26 cellular contexts compared by ENCODE assay signal in genomic region chr12:47415054-47415453, GRCh38.
DNase-seq lines count a peak whose midpoint lies in the region; ATAC-seq, FAIRE-seq and TF ChIP-seq lines count a peak whose summit lies in the region.
"Had no signal": no experiment of that assay in that cellular context is flagged by ENCODE, and none has a peak within 500 bp of the region (broad histone marks: within the 10 kb centered on the region; RNA-seq: fewer than 3 reads in every experiment).

No MANE protein-coding gene starts in this region.

- no peaks in the 10 kb centered on the region for H3K27me3 ChIP-seq in astrocyte (ENCODE audit: insufficient read depth, low read length)
- no peaks in the 10 kb centered on the region for H3K27me3 ChIP-seq in Peyer's patch
- H3K27me3 ChIP-seq: body of pancreas, spleen, suprapubic skin had no signal

- H2AFZ ChIP-seq in astrocyte (ENCODE audit: low read depth, low read length) = no peak overlapping the region

- no peak for FAIRE-seq in astrocyte (lab: Jason Lieb, UNC)
- FAIRE-seq: K562 had no signal

- peak in 2 of 3 donors; percentile 11 to 16 for ATAC-seq in natural killer cell
- no peak for ATAC-seq in natural killer cell treated with Interleukin-12 subunit alpha and Interleukin-12 subunit beta and Interleukin-15 and Interleukin-18, amount 100 ng/mL, for 72 hours
- ATAC-seq in HG02852 (IDR thresholded peaks at IDR 0.05; ENCODE audit: unreplicated experiment) = no peak
- ATAC-seq in GM21825 (IDR thresholded peaks at IDR 0.05; ENCODE audit: unreplicated experiment) = no peak
- ATAC-seq: body of pancreas, K562, left lobe of liver, right cardiac atrium had no signal

- no peak overlapping the region for H3K4me2 ChIP-seq in astrocyte (ENCODE audit: low read length)

- intact Hi-C loops in natural killer cell (cut with micrococcal nuclease) = no loop called here

- no peak for TF ChIP-seq POLR2A in Peyer's patch (IDR thresholded peaks at IDR 0.05)

- no peaks in the 10 kb centered on the region for H3K79me2 ChIP-seq in astrocyte (ENCODE audit: insufficient read depth, low read length)

- H3K36me3 ChIP-seq in astrocyte (ENCODE audit: insufficient read depth, low read length) (no peaks in the 10 kb centered on the region), Peyer's patch (no peaks in the 10 kb centered on the region)
- H3K36me3 ChIP-seq: spleen, suprapubic skin had no signal

- H3K27ac Mint-ChIP-seq in natural killer cell (peak overlapping the region; percentile 29 to 70), astrocyte (ENCODE audit: unreplicated experiment) (no peak overlapping the region)
- peak overlapping the region in 1 of 2 donors; percentile 21 for H3K27ac Mint-ChIP-seq in natural killer cell treated with Interleukin-12 subunit alpha and Interleukin-12 subunit beta and Interleukin-15 and Interleukin-18, amount 100 ng/mL, for 72 hours
- H3K27ac Mint-ChIP-seq: CD14-positive monocyte; T-helper 1 cell treated with Interleukin-12 subunit alpha and Interleukin-12 subunit beta and Interleukin-4 antibody, amounts not matched to agents 30 μg/mL and 1 μg/mL, for 36 hours had no signal

- no peaks in the 10 kb centered on the region for H3K9me3 Mint-ChIP-seq in natural killer cell
- H3K9me3 Mint-ChIP-seq in natural killer cell treated with Interleukin-12 subunit alpha and Interleukin-12 subunit beta and Interleukin-15 and Interleukin-18, amount 100 ng/mL, for 72 hours = no peaks in the 10 kb centered on the region
- H3K9me3 Mint-ChIP-seq in astrocyte (ENCODE audit: unreplicated experiment) = peaks cover 1% of the 10 kb centered on the region
- H3K9me3 Mint-ChIP-seq: T-helper 1 cell treated with Interleukin-12 subunit alpha and Interleukin-12 subunit beta and Interleukin-4 antibody, amounts not matched to agents 30 μg/mL and 1 μg/mL, for 36 hours had no signal

- H3K27me3 Mint-ChIP-seq in natural killer cell (ENCODE audit: low read depth in 2 of 2) (no peaks in the 10 kb centered on the region), astrocyte (ENCODE audit: low read depth, unreplicated experiment) (peaks cover 7% of the 10 kb centered on the region)
- no peaks in the 10 kb centered on the region for H3K27me3 Mint-ChIP-seq in natural killer cell treated with Interleukin-12 subunit alpha and Interleukin-12 subunit beta and Interleukin-15 and Interleukin-18, amount 100 ng/mL, for 72 hours

- H3K27ac ChIP-seq in astrocyte (ENCODE audit: low read depth, low read length) (no peak overlapping the region), Peyer's patch (no peak overlapping the region)
- H3K27ac ChIP-seq: 22Rv1, body of pancreas, RWPE1, spleen, suprapubic skin had no signal

- H3K4me1 Mint-ChIP-seq in natural killer cell (peaks cover 21 to 25% of the 10 kb centered on the region in 2 donors), astrocyte (ENCODE audit: low read depth, unreplicated experiment) (peaks cover 4% of the 10 kb centered on the region)
- peaks cover 23 to 36% of the 10 kb centered on the region in 2 donors for H3K4me1 Mint-ChIP-seq in natural killer cell treated with Interleukin-12 subunit alpha and Interleukin-12 subunit beta and Interleukin-15 and Interleukin-18, amount 100 ng/mL, for 72 hours (ENCODE audit: low read depth in 2 of 2)
- H3K4me1 Mint-ChIP-seq: CD14-positive monocyte had no signal

- H3K9me3 ChIP-seq in astrocyte (ENCODE audit: insufficient read depth, low read depth, low read length) (no peaks in the 10 kb centered on the region), Peyer's patch (no peaks in the 10 kb centered on the region)
- H3K9me3 ChIP-seq: body of pancreas, spleen, suprapubic skin had no signal

- H3K9ac ChIP-seq in astrocyte (ENCODE audit: low read length) = no peak overlapping the region

- no peaks in the 10 kb centered on the region for H3K36me3 Mint-ChIP-seq in natural killer cell
- H3K36me3 Mint-ChIP-seq in natural killer cell treated with Interleukin-12 subunit alpha and Interleukin-12 subunit beta and Interleukin-15 and Interleukin-18, amount 100 ng/mL, for 72 hours = no peaks in the 10 kb centered on the region
- no peaks in the 10 kb centered on the region for H3K36me3 Mint-ChIP-seq in astrocyte (ENCODE audit: low read depth, unreplicated experiment)
- H3K36me3 Mint-ChIP-seq: CD14-positive monocyte had no signal

- no peaks in the 10 kb centered on the region for H4K20me1 ChIP-seq in astrocyte (ENCODE audit: insufficient read depth, low read length)

- no peak for TF ChIP-seq CTCF in natural killer cell (IDR thresholded peaks at IDR 0.05)
- no peak for TF ChIP-seq CTCF in astrocyte (IDR thresholded peaks at IDR 0.05; ENCODE audit: insufficient read depth, low read depth, low read length)
- no peak for TF ChIP-seq CTCF in Peyer's patch (IDR thresholded peaks at IDR 0.05)

- H3K4me3 ChIP-seq in astrocyte (ENCODE audit: insufficient read depth, low read depth, low read length) = no peak overlapping the region
- no peak overlapping the region for H3K4me3 ChIP-seq in Peyer's patch
- H3K4me3 ChIP-seq: body of pancreas, K562, spleen, suprapubic skin had no signal

- no peaks in the 10 kb centered on the region for H3K4me1 ChIP-seq in astrocyte (ENCODE audit: insufficient read depth, low read length)
- H3K4me1 ChIP-seq in Peyer's patch = no peaks in the 10 kb centered on the region
- H3K4me1 ChIP-seq: body of pancreas, spleen had no signal

- DNase-seq in DMS 273 (lab: John Stamatoyannopoulos, UW; ENCODE audit: unreplicated experiment) (peak; percentile 4), DMS 273 treated with DMSO at 0.1 percent for 48 hours (lab: John Stamatoyannopoulos, UW) (no peak), natural killer cell (no peak), astrocyte (ENCODE audit: low read depth) (peak; percentile 23), Peyer's patch (no peak)
- no peak for DNase-seq in natural killer cell treated with Interleukin-12 subunit alpha and Interleukin-12 subunit beta and Interleukin-15 and Interleukin-18, amount 100 ng/mL, for 72 hours (ENCODE audit: low spot score)
- DNase-seq: body of pancreas; cerebellar nuclear complex; GOT3; mesenchymal stem cell; NCI-H1436; NCI-H2081 treated with DMSO at 0.1 percent for 48 hours; NCI-H345; posterior cingulate gyrus; right cardiac atrium; spleen; stimulated activated CD4-positive, alpha-beta T cell treated with anti-CD3 and anti-CD28 coated beads, Interleukin-2, amount 100 ng/mL, for 48 hours had no signal

- H3K4me3 Mint-ChIP-seq in natural killer cell (no peak overlapping the region), astrocyte (ENCODE audit: unreplicated experiment) (no peak overlapping the region)
- no peak overlapping the region for H3K4me3 Mint-ChIP-seq in natural killer cell treated with Interleukin-12 subunit alpha and Interleukin-12 subunit beta and Interleukin-15 and Interleukin-18, amount 100 ng/mL, for 72 hours
- H3K4me3 Mint-ChIP-seq: CD14-positive monocyte; T-helper 1 cell treated with Interleukin-12 subunit alpha and Interleukin-12 subunit beta and Interleukin-4 antibody, amounts not matched to agents 30 μg/mL and 1 μg/mL, for 36 hours had no signal

Comparison
In these comparisons a context has a peak if more than half of its experiments do, and no peak if none do; other contexts are left out.
1. DNase-seq: peak in DMS 273 (single experiment) and astrocyte (single experiment); none in DMS 273 treated with DMSO at 0.1 percent for 48 hours (single experiment), natural killer cell (single experiment), natural killer cell treated with Interleukin-12 subunit alpha and Interleukin-12 subunit beta and Interleukin-15 and Interleukin-18, amount 100 ng/mL, for 72 hours (single experiment) and Peyer's patch (0 of 3).
2. ATAC-seq: peak in natural killer cell (2 of 3); none in natural killer cell treated with Interleukin-12 subunit alpha and Interleukin-12 subunit beta and Interleukin-15 and Interleukin-18, amount 100 ng/mL, for 72 hours (0 of 2), HG02852 (single experiment) and GM21825 (single experiment).